Comparison of ENCODE assay signal across 8 cellular contexts in genomic region chr20:24994470-24995368, GRCh38. TPM values are rescaled to one million over a fixed set of nuclear protein-coding genes. Genes with fewer than 3 reads are reported as not detected.
DNase-seq lines count a peak whose midpoint lies in the region; ATAC-seq and TF ChIP-seq lines count a peak whose summit lies in the region.

No MANE protein-coding gene starts in this region.

- no peak overlapping the region for H2AK5ac ChIP-seq in H9 (ENCODE audit: insufficient read length, low read length)

- no peak overlapping the region for H2BK120ac ChIP-seq in H9 (ENCODE audit: low read depth, low read length, poor library complexity, severe bottlenecking)

- no peaks in the 10 kb centered on the region for H3K36me3 ChIP-seq in CD4-positive, CD25-positive, alpha-beta regulatory T cell (ENCODE audit: control insufficient read depth, insufficient read depth, low read length)
- no peaks in the 10 kb centered on the region for H3K36me3 ChIP-seq in kidney epithelial cell (ENCODE audit: control insufficient read depth, insufficient read depth, low read length)

- H3K4me3 ChIP-seq in CD4-positive, CD25-positive, alpha-beta regulatory T cell (ENCODE audit: low read depth, low read length) = no peak overlapping the region
- H3K4me3 ChIP-seq in kidney epithelial cell (ENCODE audit: low read depth, low read length) = no peak overlapping the region

- H3K23me2 ChIP-seq in H9 (ENCODE audit: insufficient read length, low read depth, low read length, poor library complexity, severe bottlenecking) = peaks cover 8% of the 10 kb centered on the region

- peaks cover 3% of the 10 kb centered on the region; the same call in 1 of the 2 replicates for H3K79me2 ChIP-seq in H9 (ENCODE audit: insufficient read depth, low read length)

- no peaks in the 10 kb centered on the region for H3K79me1 ChIP-seq in H9 (ENCODE audit: insufficient read depth, low read depth, low read length, poor library complexity, severe bottlenecking)

- peaks cover 27% of the 10 kb centered on the region for H3K4me1 ChIP-seq in CD4-positive, CD25-positive, alpha-beta regulatory T cell (ENCODE audit: control insufficient read depth, insufficient read depth, low read length, poor library complexity, severe bottlenecking)
- peaks cover 4% of the 10 kb centered on the region; the same call in 1 of the 2 replicates for H3K4me1 ChIP-seq in H9 (ENCODE audit: insufficient read depth, low read length)

- H3K27ac Mint-ChIP-seq in CD4-positive, CD25-positive, alpha-beta regulatory T cell = peak overlapping the region; percentile 4 to 98 (median 97)
- no peak overlapping the region for H3K27ac Mint-ChIP-seq in H9

- no peak overlapping the region for H3T11ph ChIP-seq in H9 (ENCODE audit: low read length)

- peaks cover 0 to 2% (median 0%) of the 10 kb centered on the region in 7 donors for H3K9me3 Mint-ChIP-seq in CD4-positive, CD25-positive, alpha-beta regulatory T cell
- no peaks in the 10 kb centered on the region for H3K9me3 Mint-ChIP-seq in H9

- no peak overlapping the region for H3K23ac ChIP-seq in H9 (ENCODE audit: insufficient read length, low read depth, low read length)

- H3K27me3 Mint-ChIP-seq in CD4-positive, CD25-positive, alpha-beta regulatory T cell = no peaks in the 10 kb centered on the region
- peaks cover 41% of the 10 kb centered on the region for H3K27me3 Mint-ChIP-seq in H9 (ENCODE audit: low read depth)

- no peak overlapping the region for H2BK15ac ChIP-seq in H9 (ENCODE audit: low read depth, low read length)

- no peak overlapping the region for H3K4me2 ChIP-seq in H9 (ENCODE audit: insufficient read depth, insufficient read length, low read length)

- H3K4me3 Mint-ChIP-seq in CD4-positive, CD25-positive, alpha-beta regulatory T cell = peak overlapping the region; percentile 28 to 92 (median 78)
- no peak overlapping the region; a peak in 1 of 5 replicates for H3K4me3 Mint-ChIP-seq in H9

- no CpG with 5 or more reads among the region's 20 CpGs for WGBS in H9 (ENCODE audit: extremely low coverage, insufficient read length, low lambda C conversion rate)

- no peak overlapping the region for H4K91ac ChIP-seq in H9 (ENCODE audit: insufficient read length, low read depth, low read length)

- peaks cover 4% of the 10 kb centered on the region for H3K36me3 Mint-ChIP-seq in CD4-positive, CD25-positive, alpha-beta regulatory T cell
- peaks cover 0 to 4% (median 0%) of the 10 kb centered on the region in 3 experiments; a peak in 1 of 7 replicates for H3K36me3 Mint-ChIP-seq in H9 (ENCODE audit: insufficient read depth in 1 of 3, low read depth in 3 of 3)

- no peak overlapping the region for H2BK12ac ChIP-seq in H9 (ENCODE audit: insufficient read length, low read depth, low read length)

- peak; percentile 72 to 85 (median 83) for DNase-seq in CD4-positive, CD25-positive, alpha-beta regulatory T cell
- peak; percentile 76 for DNase-seq in H9
- DNase-seq in NCI-H2196 (lab: John Stamatoyannopoulos, UW; ENCODE audit: unreplicated experiment) = peak; percentile 76
- DNase-seq in central memory CD4-positive, alpha-beta T cell = peak; percentile 78
- no peak for DNase-seq in kidney epithelial cell (ENCODE audit: low read depth)
- peak; percentile 50 to 73 for DNase-seq in stimulated activated CD4-positive, alpha-beta T cell treated with anti-CD3 and anti-CD28 coated beads, Interleukin-1b, Interleukin-23, amount 100 ng/mL, for 1 hour (ENCODE audit: low read depth in 2 of 2)

- H4K20me1 ChIP-seq in H9 (ENCODE audit: control insufficient read depth, insufficient read depth, insufficient read length) = peaks cover 2% of the 10 kb centered on the region

- no peak overlapping the region for H4K5ac ChIP-seq in H9 (ENCODE audit: insufficient read length, low read depth, low read length)

- no peak overlapping the region for H2AFZ ChIP-seq in H9 (ENCODE audit: low read length)

- no peak overlapping the region for H2BK20ac ChIP-seq in H9 (ENCODE audit: low read depth, low read length, poor library complexity, severe bottlenecking)

- no peaks in the 10 kb centered on the region for H3K27me3 ChIP-seq in CD4-positive, CD25-positive, alpha-beta regulatory T cell (ENCODE audit: control insufficient read depth, insufficient read depth, low read length)
- no peaks in the 10 kb centered on the region for H3K27me3 ChIP-seq in H9 (ENCODE audit: insufficient read depth, low read length)
- H3K27me3 ChIP-seq in kidney epithelial cell (ENCODE audit: control insufficient read depth, insufficient read depth, low read length) = peaks cover 12% of the 10 kb centered on the region

- H3K4ac ChIP-seq in H9 (ENCODE audit: low read depth, low read length) = no peak overlapping the region

- no peak overlapping the region for H3K56ac ChIP-seq in H9 (ENCODE audit: insufficient read length, low read depth, low read length)

- peak; percentile 89 for TF ChIP-seq CTCF in H9 (conservative IDR thresholded peaks at IDR 0.05)
- peak; percentile 86 for TF ChIP-seq CTCF in kidney epithelial cell (IDR thresholded peaks at IDR 0.05; ENCODE audit: insufficient read depth, low read length, poor library complexity, severe bottlenecking)

- no peak overlapping the region for H2BK5ac ChIP-seq in H9 (ENCODE audit: insufficient read length, low read length)

- H3K4me1 Mint-ChIP-seq in CD4-positive, CD25-positive, alpha-beta regulatory T cell = peaks cover 19 to 50% (median 33%) of the 10 kb centered on the region in 4 donors
- peaks cover 29 to 36% of the 10 kb centered on the region in 2 experiments for H3K4me1 Mint-ChIP-seq in H9

- no peak overlapping the region for H3K18ac ChIP-seq in H9 (ENCODE audit: insufficient read length, low read depth, low read length)

- no peak overlapping the region for H3K9ac ChIP-seq in H9 (ENCODE audit: extremely low read depth, insufficient read length, low read length)

- H3K9me3 ChIP-seq in CD4-positive, CD25-positive, alpha-beta regulatory T cell (ENCODE audit: control insufficient read depth in 2 of 2, low read length in 2 of 2) = no peaks in the 10 kb centered on the region
- no peaks in the 10 kb centered on the region for H3K9me3 ChIP-seq in H9 (ENCODE audit: control insufficient read depth, low read depth, low read length)

- H4K8ac ChIP-seq in H9 (replicated peaks; ENCODE audit: insufficient read length, low read depth, low read length) = no peak overlapping the region

- no peak overlapping the region for H3K14ac ChIP-seq in H9 (ENCODE audit: insufficient read depth, low read length)

- ATAC-seq in CD4-positive, CD25-positive, alpha-beta regulatory T cell (ENCODE audit: low read depth in 2 of 2) = peak; percentile 35 to 38
- ATAC-seq in activated CD4-positive, CD25-positive, alpha-beta regulatory T cell treated with anti-CD3 and anti-CD28 coated beads, Interleukin-2, amount 50 U/mL, for 24 hours = peak; percentile 21 to 38
- no peak for ATAC-seq in HG03460 (IDR thresholded peaks at IDR 0.05; ENCODE audit: unreplicated experiment)

- no peak overlapping the region for H3K27ac ChIP-seq in CD4-positive, CD25-positive, alpha-beta regulatory T cell (ENCODE audit: insufficient read depth, low read length, poor library complexity, severe bottlenecking)
- H3K27ac ChIP-seq in H9 (ENCODE audit: insufficient read length, low read depth, low read length) = no peak overlapping the region

RNA-seq across cellular contexts. Expression of gene APMAP, which starts 2.2 kb away (rescaled TPM):
- total RNA-seq in CD4-positive, CD25-positive, alpha-beta regulatory T cell = 28.2 TPM
- polyA plus RNA-seq in CD4-positive, CD25-positive, alpha-beta regulatory T cell = 10 to 100 TPM; 68.4 to 83.2 (median 72.4) TPM
- total RNA-seq in H9 (2021) (67.8 and 69.1 TPM in 2 replicates), kidney epithelial cell (92.9 and 98.8 TPM in 2 replicates)

RNA-seq across cellular contexts. Expression of gene CST7, which starts 45.6 kb away (rescaled TPM):
- total RNA-seq in CD4-positive, CD25-positive, alpha-beta regulatory T cell = 30.7 TPM
- 100 to 1,000 TPM in 3 of 4 donors, 10 to 100 TPM in 1; 56.7 to 208 (median 161) TPM for polyA plus RNA-seq in CD4-positive, CD25-positive, alpha-beta regulatory T cell
- not detected in 2 replicates for total RNA-seq in H9 (2021)
- total RNA-seq in kidney epithelial cell = not detected in 2 replicates

Comparison
In these comparisons a context has a peak if more than half of its experiments do, and no peak if none do; other contexts are left out.
1. H3K27ac Mint-ChIP-seq: peak in CD4-positive, CD25-positive, alpha-beta regulatory T cell (3 of 3); none in H9 (0 of 3).
2. H3K4me3 Mint-ChIP-seq: peak in CD4-positive, CD25-positive, alpha-beta regulatory T cell (4 of 4); none in H9 (0 of 2).
3. RNA of gene CST7, which starts 45.6 kb away (total RNA-seq): 30.7 TPM in CD4-positive, CD25-positive, alpha-beta regulatory T cell (single experiment); not detected in H9 and not detected in kidney epithelial cell; every median in the first group is over 10 times any median in the second.